ENCODE assay signal across 1 cellular context in the genomic region with DNA sequence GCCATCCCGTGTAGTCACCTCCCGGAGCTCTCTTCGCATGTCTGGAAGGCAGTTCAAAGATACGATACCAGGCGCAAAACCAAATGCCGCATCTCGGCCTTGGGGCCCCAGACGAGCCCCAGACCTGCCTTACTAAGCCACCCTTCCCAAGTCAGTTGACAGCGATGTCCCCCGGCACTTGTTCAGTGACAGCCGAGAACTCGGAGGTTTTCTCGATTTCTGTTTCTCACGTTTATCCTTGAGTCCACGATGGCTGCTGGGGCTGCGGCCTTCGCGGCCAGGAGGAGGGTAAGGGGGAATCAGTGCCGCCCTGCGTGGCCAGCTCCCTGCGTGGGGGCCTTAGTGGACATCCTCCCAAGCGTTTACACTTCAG.
TF ChIP-seq lines count a peak whose summit lies in the region.

No MANE protein-coding gene starts in this region.

TF ChIP-seq in WTC11, 78 proteins besides CTCF, POLR2A, EP300 and RAD21 (continued from another document):
- TF ChIP-seq, protein P1, sequence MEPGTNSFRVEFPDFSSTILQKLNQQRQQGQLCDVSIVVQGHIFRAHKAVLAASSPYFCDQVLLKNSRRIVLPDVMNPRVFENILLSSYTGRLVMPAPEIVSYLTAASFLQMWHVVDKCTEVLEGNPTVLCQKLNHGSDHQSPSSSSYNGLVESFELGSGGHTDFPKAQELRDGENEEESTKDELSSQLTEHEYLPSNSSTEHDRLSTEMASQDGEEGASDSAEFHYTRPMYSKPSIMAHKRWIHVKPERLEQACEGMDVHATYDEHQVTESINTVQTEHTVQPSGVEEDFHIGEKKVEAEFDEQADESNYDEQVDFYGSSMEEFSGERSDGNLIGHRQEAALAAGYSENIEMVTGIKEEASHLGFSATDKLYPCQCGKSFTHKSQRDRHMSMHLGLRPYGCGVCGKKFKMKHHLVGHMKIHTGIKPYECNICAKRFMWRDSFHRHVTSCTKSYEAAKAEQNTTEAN (CRISPR knock-in tag; IDR thresholded peaks at IDR 0.05): no peak
- TF ChIP-seq ZNF317 (CRISPR knock-in tag; IDR thresholded peaks at IDR 0.05; ENCODE audit: borderline replicate concordance, low read depth) (no peak), SOX15 (CRISPR knock-in tag; IDR thresholded peaks at IDR 0.05) (no peak), JAZF1 (CRISPR knock-in tag; IDR thresholded peaks at IDR 0.05) (no peak), MYBL2 (CRISPR knock-in tag; IDR thresholded peaks at IDR 0.05) (no peak), FOXP1 (CRISPR knock-in tag; IDR thresholded peaks at IDR 0.05; ENCODE audit: borderline replicate concordance) (no peak), ZNF138 (CRISPR knock-in tag; conservative IDR thresholded peaks at IDR 0.05) (no peak), RELA (CRISPR knock-in tag; IDR thresholded peaks at IDR 0.05; ENCODE audit: borderline replicate concordance) (no peak), ESRRA (CRISPR knock-in tag; IDR thresholded peaks at IDR 0.05; ENCODE audit: borderline replicate concordance) (no peak), ZNF396 (CRISPR knock-in tag; IDR thresholded peaks at IDR 0.05; ENCODE audit: borderline replicate concordance) (no peak)
- TF ChIP-seq, protein P2, sequence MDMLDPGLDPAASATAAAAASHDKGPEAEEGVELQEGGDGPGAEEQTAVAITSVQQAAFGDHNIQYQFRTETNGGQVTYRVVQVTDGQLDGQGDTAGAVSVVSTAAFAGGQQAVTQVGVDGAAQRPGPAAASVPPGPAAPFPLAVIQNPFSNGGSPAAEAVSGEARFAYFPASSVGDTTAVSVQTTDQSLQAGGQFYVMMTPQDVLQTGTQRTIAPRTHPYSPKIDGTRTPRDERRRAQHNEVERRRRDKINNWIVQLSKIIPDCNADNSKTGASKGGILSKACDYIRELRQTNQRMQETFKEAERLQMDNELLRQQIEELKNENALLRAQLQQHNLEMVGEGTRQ (CRISPR knock-in tag; IDR thresholded peaks at IDR 0.05): no peak
- TF ChIP-seq, protein P3, sequence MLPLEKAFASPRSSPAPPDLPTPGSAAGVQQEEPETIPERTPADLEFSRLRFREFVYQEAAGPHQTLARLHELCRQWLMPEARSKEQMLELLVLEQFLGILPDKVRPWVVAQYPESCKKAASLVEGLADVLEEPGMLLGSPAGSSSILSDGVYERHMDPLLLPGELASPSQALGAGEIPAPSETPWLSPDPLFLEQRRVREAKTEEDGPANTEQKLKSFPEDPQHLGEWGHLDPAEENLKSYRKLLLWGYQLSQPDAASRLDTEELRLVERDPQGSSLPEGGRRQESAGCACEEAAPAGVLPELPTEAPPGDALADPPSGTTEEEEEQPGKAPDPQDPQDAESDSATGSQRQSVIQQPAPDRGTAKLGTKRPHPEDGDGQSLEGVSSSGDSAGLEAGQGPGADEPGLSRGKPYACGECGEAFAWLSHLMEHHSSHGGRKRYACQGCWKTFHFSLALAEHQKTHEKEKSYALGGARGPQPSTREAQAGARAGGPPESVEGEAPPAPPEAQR (CRISPR knock-in tag; IDR thresholded peaks at IDR 0.05): no peak
- TF ChIP-seq, protein P4, sequence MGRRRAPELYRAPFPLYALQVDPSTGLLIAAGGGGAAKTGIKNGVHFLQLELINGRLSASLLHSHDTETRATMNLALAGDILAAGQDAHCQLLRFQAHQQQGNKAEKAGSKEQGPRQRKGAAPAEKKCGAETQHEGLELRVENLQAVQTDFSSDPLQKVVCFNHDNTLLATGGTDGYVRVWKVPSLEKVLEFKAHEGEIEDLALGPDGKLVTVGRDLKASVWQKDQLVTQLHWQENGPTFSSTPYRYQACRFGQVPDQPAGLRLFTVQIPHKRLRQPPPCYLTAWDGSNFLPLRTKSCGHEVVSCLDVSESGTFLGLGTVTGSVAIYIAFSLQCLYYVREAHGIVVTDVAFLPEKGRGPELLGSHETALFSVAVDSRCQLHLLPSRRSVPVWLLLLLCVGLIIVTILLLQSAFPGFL (CRISPR knock-in tag; IDR thresholded peaks at IDR 0.05; ENCODE audit: borderline replicate concordance): no peak
- TF ChIP-seq, protein P5, sequence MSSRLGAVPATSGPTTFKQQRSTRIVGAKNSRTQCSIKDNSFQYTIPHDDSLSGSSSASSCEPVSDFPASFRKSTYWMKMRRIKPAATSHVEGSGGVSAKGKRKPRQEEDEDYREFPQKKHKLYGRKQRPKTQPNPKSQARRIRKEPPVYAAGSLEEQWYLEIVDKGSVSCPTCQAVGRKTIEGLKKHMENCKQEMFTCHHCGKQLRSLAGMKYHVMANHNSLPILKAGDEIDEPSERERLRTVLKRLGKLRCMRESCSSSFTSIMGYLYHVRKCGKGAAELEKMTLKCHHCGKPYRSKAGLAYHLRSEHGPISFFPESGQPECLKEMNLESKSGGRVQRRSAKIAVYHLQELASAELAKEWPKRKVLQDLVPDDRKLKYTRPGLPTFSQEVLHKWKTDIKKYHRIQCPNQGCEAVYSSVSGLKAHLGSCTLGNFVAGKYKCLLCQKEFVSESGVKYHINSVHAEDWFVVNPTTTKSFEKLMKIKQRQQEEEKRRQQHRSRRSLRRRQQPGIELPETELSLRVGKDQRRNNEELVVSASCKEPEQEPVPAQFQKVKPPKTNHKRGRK (CRISPR knock-in tag; IDR thresholded peaks at IDR 0.05; ENCODE audit: borderline replicate concordance): no peak
- TF ChIP-seq, protein P6, sequence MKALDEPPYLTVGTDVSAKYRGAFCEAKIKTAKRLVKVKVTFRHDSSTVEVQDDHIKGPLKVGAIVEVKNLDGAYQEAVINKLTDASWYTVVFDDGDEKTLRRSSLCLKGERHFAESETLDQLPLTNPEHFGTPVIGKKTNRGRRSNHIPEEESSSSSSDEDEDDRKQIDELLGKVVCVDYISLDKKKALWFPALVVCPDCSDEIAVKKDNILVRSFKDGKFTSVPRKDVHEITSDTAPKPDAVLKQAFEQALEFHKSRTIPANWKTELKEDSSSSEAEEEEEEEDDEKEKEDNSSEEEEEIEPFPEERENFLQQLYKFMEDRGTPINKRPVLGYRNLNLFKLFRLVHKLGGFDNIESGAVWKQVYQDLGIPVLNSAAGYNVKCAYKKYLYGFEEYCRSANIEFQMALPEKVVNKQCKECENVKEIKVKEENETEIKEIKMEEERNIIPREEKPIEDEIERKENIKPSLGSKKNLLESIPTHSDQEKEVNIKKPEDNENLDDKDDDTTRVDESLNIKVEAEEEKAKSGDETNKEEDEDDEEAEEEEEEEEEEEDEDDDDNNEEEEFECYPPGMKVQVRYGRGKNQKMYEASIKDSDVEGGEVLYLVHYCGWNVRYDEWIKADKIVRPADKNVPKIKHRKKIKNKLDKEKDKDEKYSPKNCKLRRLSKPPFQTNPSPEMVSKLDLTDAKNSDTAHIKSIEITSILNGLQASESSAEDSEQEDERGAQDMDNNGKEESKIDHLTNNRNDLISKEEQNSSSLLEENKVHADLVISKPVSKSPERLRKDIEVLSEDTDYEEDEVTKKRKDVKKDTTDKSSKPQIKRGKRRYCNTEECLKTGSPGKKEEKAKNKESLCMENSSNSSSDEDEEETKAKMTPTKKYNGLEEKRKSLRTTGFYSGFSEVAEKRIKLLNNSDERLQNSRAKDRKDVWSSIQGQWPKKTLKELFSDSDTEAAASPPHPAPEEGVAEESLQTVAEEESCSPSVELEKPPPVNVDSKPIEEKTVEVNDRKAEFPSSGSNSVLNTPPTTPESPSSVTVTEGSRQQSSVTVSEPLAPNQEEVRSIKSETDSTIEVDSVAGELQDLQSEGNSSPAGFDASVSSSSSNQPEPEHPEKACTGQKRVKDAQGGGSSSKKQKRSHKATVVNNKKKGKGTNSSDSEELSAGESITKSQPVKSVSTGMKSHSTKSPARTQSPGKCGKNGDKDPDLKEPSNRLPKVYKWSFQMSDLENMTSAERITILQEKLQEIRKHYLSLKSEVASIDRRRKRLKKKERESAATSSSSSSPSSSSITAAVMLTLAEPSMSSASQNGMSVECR (CRISPR knock-in tag; IDR thresholded peaks at IDR 0.05; ENCODE audit: borderline replicate concordance): no peak
- TF ChIP-seq, protein P7, sequence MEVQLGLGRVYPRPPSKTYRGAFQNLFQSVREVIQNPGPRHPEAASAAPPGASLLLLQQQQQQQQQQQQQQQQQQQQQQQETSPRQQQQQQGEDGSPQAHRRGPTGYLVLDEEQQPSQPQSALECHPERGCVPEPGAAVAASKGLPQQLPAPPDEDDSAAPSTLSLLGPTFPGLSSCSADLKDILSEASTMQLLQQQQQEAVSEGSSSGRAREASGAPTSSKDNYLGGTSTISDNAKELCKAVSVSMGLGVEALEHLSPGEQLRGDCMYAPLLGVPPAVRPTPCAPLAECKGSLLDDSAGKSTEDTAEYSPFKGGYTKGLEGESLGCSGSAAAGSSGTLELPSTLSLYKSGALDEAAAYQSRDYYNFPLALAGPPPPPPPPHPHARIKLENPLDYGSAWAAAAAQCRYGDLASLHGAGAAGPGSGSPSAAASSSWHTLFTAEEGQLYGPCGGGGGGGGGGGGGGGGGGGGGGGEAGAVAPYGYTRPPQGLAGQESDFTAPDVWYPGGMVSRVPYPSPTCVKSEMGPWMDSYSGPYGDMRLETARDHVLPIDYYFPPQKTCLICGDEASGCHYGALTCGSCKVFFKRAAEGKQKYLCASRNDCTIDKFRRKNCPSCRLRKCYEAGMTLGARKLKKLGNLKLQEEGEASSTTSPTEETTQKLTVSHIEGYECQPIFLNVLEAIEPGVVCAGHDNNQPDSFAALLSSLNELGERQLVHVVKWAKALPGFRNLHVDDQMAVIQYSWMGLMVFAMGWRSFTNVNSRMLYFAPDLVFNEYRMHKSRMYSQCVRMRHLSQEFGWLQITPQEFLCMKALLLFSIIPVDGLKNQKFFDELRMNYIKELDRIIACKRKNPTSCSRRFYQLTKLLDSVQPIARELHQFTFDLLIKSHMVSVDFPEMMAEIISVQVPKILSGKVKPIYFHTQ (CRISPR knock-in tag; IDR thresholded peaks at IDR 0.05): no peak
- TF ChIP-seq, protein P8, sequence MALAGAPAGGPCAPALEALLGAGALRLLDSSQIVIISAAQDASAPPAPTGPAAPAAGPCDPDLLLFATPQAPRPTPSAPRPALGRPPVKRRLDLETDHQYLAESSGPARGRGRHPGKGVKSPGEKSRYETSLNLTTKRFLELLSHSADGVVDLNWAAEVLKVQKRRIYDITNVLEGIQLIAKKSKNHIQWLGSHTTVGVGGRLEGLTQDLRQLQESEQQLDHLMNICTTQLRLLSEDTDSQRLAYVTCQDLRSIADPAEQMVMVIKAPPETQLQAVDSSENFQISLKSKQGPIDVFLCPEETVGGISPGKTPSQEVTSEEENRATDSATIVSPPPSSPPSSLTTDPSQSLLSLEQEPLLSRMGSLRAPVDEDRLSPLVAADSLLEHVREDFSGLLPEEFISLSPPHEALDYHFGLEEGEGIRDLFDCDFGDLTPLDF (CRISPR knock-in tag; IDR thresholded peaks at IDR 0.05): no peak
